Comparison of ENCODE assay signal across 1 cellular context in genomic region chr2:3585239-3586109, GRCh38.
A peak's percentile ranks its signal among the peaks of the same experiment; 100 is the strongest.
TF ChIP-seq lines count a peak whose summit lies in the region.

No MANE protein-coding gene starts in this region.

TF ChIP-seq in HepG2, 621 proteins besides CTCF, POLR2A, EP300 and RAD21 (continued from another document and continues in another):
- TF ChIP-seq ZBTB14 (CRISPR knock-in tag; IDR thresholded peaks at IDR 0.05) = peak; percentile 12; the same call in 1 of the 2 replicates
- TF ChIP-seq TSC22D2 (CRISPR knock-in tag; IDR thresholded peaks at IDR 0.05; ENCODE audit: borderline replicate concordance) = peak; percentile 89; the same call in 1 of the 2 replicates
- no peak for TF ChIP-seq JUNB (CRISPR knock-in tag; IDR thresholded peaks at IDR 0.05; ENCODE audit: borderline replicate concordance)
- no peak for TF ChIP-seq EEA1 (CRISPR knock-in tag; IDR thresholded peaks at IDR 0.05; ENCODE audit: borderline replicate concordance)
- no peak for TF ChIP-seq SP4 (CRISPR knock-in tag; IDR thresholded peaks at IDR 0.05)
- TF ChIP-seq NFYB (CRISPR knock-in tag; IDR thresholded peaks at IDR 0.05) = no peak; the same call in 1 of the 2 replicates
- TF ChIP-seq ZNF547 (CRISPR knock-in tag; IDR thresholded peaks at IDR 0.05) = no peak
- no peak; the same call in 1 of the 2 replicates for TF ChIP-seq ZNF3 (CRISPR knock-in tag; IDR thresholded peaks at IDR 0.05)
- TF ChIP-seq JUND (CRISPR knock-in tag; IDR thresholded peaks at IDR 0.05) = no peak
- TF ChIP-seq ZNF563 (CRISPR knock-in tag; IDR thresholded peaks at IDR 0.05) = peak; percentile 66; the same call in 1 of the 2 replicates
- no peak for TF ChIP-seq MAFG (CRISPR knock-in tag; IDR thresholded peaks at IDR 0.05)
- no peak for TF ChIP-seq ATF6 (CRISPR knock-in tag; conservative IDR thresholded peaks at IDR 0.05)
- TF ChIP-seq SATB2 (CRISPR knock-in tag; IDR thresholded peaks at IDR 0.05) = peak; percentile 48; the same call in 1 of the 2 replicates
- TF ChIP-seq ZNF276 (CRISPR knock-in tag; IDR thresholded peaks at IDR 0.05; ENCODE audit: low read depth) = peak; percentile 64; the same call in 1 of the 2 replicates
- no peak for TF ChIP-seq ERF (CRISPR knock-in tag; IDR thresholded peaks at IDR 0.05)
- TF ChIP-seq ZNF30 (CRISPR knock-in tag; IDR thresholded peaks at IDR 0.05) = no peak
- TF ChIP-seq CSRNP1 (CRISPR knock-in tag; IDR thresholded peaks at IDR 0.05) = peak; percentile 33; the same call in 1 of the 2 replicates
- TF ChIP-seq FIP1L1 (IDR thresholded peaks at IDR 0.05; ENCODE audit: borderline replicate concordance, insufficient read depth, low read depth, low read length) = no peak
- TF ChIP-seq HIC2 (CRISPR knock-in tag; IDR thresholded peaks at IDR 0.05; ENCODE audit: low read depth) = no peak
- no peak; the same call in 1 of the 2 replicates for TF ChIP-seq ADNP (CRISPR knock-in tag; IDR thresholded peaks at IDR 0.05)
- TF ChIP-seq EZH2 (conservative IDR thresholded peaks at IDR 0.05; ENCODE audit: low read depth, low read length) = no peak
- TF ChIP-seq ZNF597 (CRISPR knock-in tag; IDR thresholded peaks at IDR 0.05) = no peak
- TF ChIP-seq SIX1 (CRISPR knock-in tag; IDR thresholded peaks at IDR 0.05; ENCODE audit: borderline replicate concordance) = no peak; the same call in 1 of the 2 replicates
- peak; percentile 56 for TF ChIP-seq KMT2B (CRISPR knock-in tag; IDR thresholded peaks at IDR 0.05)
- TF ChIP-seq DMAP1 (CRISPR knock-in tag; IDR thresholded peaks at IDR 0.05) = peak; percentile 85; the same call in 1 of the 2 replicates
- TF ChIP-seq FUBP1 (CRISPR knock-in tag; IDR thresholded peaks at IDR 0.05; ENCODE audit: borderline replicate concordance) = no peak
- peak; percentile 75; the same call in 1 of the 2 replicates for TF ChIP-seq KDM6A (CRISPR knock-in tag; IDR thresholded peaks at IDR 0.05; ENCODE audit: low read depth)
- peak; percentile 51; the same call in 1 of the 2 replicates for TF ChIP-seq ZNF362 (CRISPR knock-in tag; IDR thresholded peaks at IDR 0.05; ENCODE audit: borderline replicate concordance)
- no peak for TF ChIP-seq ZKSCAN5 (CRISPR knock-in tag; IDR thresholded peaks at IDR 0.05)
- TF ChIP-seq RNF219 (CRISPR knock-in tag; IDR thresholded peaks at IDR 0.05) = no peak
- no peak for TF ChIP-seq CERS6 (CRISPR knock-in tag; IDR thresholded peaks at IDR 0.05)
- TF ChIP-seq BHLHE40 (IDR thresholded peaks at IDR 0.05; ENCODE audit: low read length) = no peak; the same call in 1 of the 2 replicates
- peak; percentile 85 for TF ChIP-seq MED1 (CRISPR knock-in tag; IDR thresholded peaks at IDR 0.05)
- no peak; the same call in 1 of the 2 replicates for TF ChIP-seq ZNF614 (CRISPR knock-in tag; IDR thresholded peaks at IDR 0.05; ENCODE audit: borderline replicate concordance)
- TF ChIP-seq ZNF451 (CRISPR knock-in tag; IDR thresholded peaks at IDR 0.05) = no peak
- TF ChIP-seq ZNF253 (CRISPR knock-in tag; IDR thresholded peaks at IDR 0.05; ENCODE audit: borderline replicate concordance) = peak; percentile 72; the same call in 1 of the 2 replicates
- TF ChIP-seq ZNF749 (CRISPR knock-in tag; IDR thresholded peaks at IDR 0.05; ENCODE audit: borderline replicate concordance) = 0 out of 2 replicates have a peak, but pooled peaks have one; percentile 22
- TF ChIP-seq NR3C1 (CRISPR knock-in tag; IDR thresholded peaks at IDR 0.05) = no peak
- TF ChIP-seq ZBTB7B (CRISPR knock-in tag; IDR thresholded peaks at IDR 0.05) = peak; percentile 64; the same call in 1 of the 2 replicates
- peak; percentile 35; the same call in 1 of the 2 replicates for TF ChIP-seq ZBTB38 (CRISPR knock-in tag; IDR thresholded peaks at IDR 0.05)
- no peak for TF ChIP-seq NFIB (CRISPR knock-in tag; IDR thresholded peaks at IDR 0.05; ENCODE audit: borderline replicate concordance)
- peak; percentile 79 for TF ChIP-seq HOXA3 (CRISPR knock-in tag; IDR thresholded peaks at IDR 0.05)
- peak; percentile 86; the same call in 1 of the 2 replicates for TF ChIP-seq ZNF556 (CRISPR knock-in tag; IDR thresholded peaks at IDR 0.05; ENCODE audit: borderline replicate concordance)
- no peak for TF ChIP-seq ZNF33A (CRISPR knock-in tag; IDR thresholded peaks at IDR 0.05; ENCODE audit: borderline replicate concordance)
- peak; percentile 90 for TF ChIP-seq ZNF503 (CRISPR knock-in tag; IDR thresholded peaks at IDR 0.05)
- no peak for TF ChIP-seq ZNF703 (CRISPR knock-in tag; IDR thresholded peaks at IDR 0.05; ENCODE audit: borderline replicate concordance)
